In genomic region chr7:157568785-157569584, GRCh38 we compare ENCODE assay signal across 8 cellular contexts.
DNase-seq lines count a peak whose midpoint lies in the region; ATAC-seq and TF ChIP-seq lines count a peak whose summit lies in the region.

No MANE protein-coding gene starts in this region.

- H2AFZ ChIP-seq in trophoblast cell (ENCODE audit: insufficient read depth, low read length, poor library complexity) = no peak overlapping the region

- H4K12ac ChIP-seq in trophoblast cell (ENCODE audit: low read depth, low read length) = no peak overlapping the region

- intact Hi-C loops in Right ventricle myocardium inferior (cut with DNase I) (no loop called here), tibial artery (cut with DNase I; ENCODE audit: low total_unique reads) (no loop called here)

- no peak for TF ChIP-seq CTCF in DOHH2 (IDR thresholded peaks at IDR 0.05; ENCODE audit: low read depth, low read length, poor library complexity, severe bottlenecking)
- TF ChIP-seq CTCF in tibial artery (IDR thresholded peaks at IDR 0.05) = no peak
- no peak for TF ChIP-seq CTCF in endothelial cell (IDR thresholded peaks at IDR 0.05; ENCODE audit: unreplicated experiment)

- H2BK120ac ChIP-seq in trophoblast cell (ENCODE audit: insufficient read depth, low read length, poor library complexity) = no peak overlapping the region

- H3K36me3 Mint-ChIP-seq in endothelial cell (ENCODE audit: low read depth, unreplicated experiment) = peaks cover 16% of the 10 kb centered on the region

- no peak overlapping the region for H4K91ac ChIP-seq in trophoblast cell (ENCODE audit: low read depth, low read length)

- H3K18ac ChIP-seq in trophoblast cell (ENCODE audit: low read length) = no peak overlapping the region

- H3K27ac ChIP-seq in DOHH2 (ENCODE audit: low read depth, low read length) = no peak overlapping the region
- no peak overlapping the region for H3K27ac ChIP-seq in trophoblast cell (ENCODE audit: low read depth, low read length)
- no peak overlapping the region for H3K27ac ChIP-seq in tibial artery

- H3K27me3 Mint-ChIP-seq in endothelial cell (ENCODE audit: unreplicated experiment) = peaks cover 6% of the 10 kb centered on the region

- H2BK12ac ChIP-seq in trophoblast cell (ENCODE audit: low read length) = no peak overlapping the region

- no peak overlapping the region for H4K8ac ChIP-seq in trophoblast cell (ENCODE audit: low read depth, low read length)

- H3F3A ChIP-seq in DOHH2 (ENCODE audit: control insufficient read depth, insufficient read depth) = no peaks in the 10 kb centered on the region

- no peaks in the 10 kb centered on the region for H3K79me1 ChIP-seq in trophoblast cell (ENCODE audit: low read length)

- DNase-seq in NCI-H526 (lab: John Stamatoyannopoulos, UW) (peak; percentile 93 to 95), Right ventricle myocardium inferior (ENCODE audit: missing footprints) (peak; percentile 74), trophoblast cell (no peak), tibial artery (peak in 1 of 2 donors; percentile 38), endothelial cell (ENCODE audit: low spot score) (no peak)
- DNase-seq in activated naive CD4-positive, alpha-beta T cell treated with Interleukin-2 at 50 U/mL for 16 hours = peak; percentile 59

- peaks cover 20% of the 10 kb centered on the region for H3K4me1 ChIP-seq in DOHH2 (ENCODE audit: control insufficient read depth, low read length)
- H3K4me1 ChIP-seq in trophoblast cell (ENCODE audit: control insufficient read depth in 1 of 2, insufficient read depth in 2 of 2, low read length in 2 of 2) = no peaks in the 10 kb centered on the region
- H3K4me1 ChIP-seq in tibial artery = peaks cover 0 to 17% (median 6%) of the 10 kb centered on the region in 4 donors

- ATAC-seq in HG02798 (IDR thresholded peaks at IDR 0.05; ENCODE audit: poor library complexity, unreplicated experiment) = peak; percentile 70
- ATAC-seq in Right ventricle myocardium inferior = peak; percentile 75

- H3K9me3 Mint-ChIP-seq in endothelial cell (ENCODE audit: unreplicated experiment) = peaks cover 66% of the 10 kb centered on the region

- H3K4ac ChIP-seq in trophoblast cell (ENCODE audit: low read depth, low read length) = no peak overlapping the region

- H3K4me3 ChIP-seq in DOHH2 (ENCODE audit: low read length) (peak overlapping the region; percentile 71), trophoblast cell (ENCODE audit: low read depth, low read length) (no peak overlapping the region), tibial artery (peak overlapping the region; percentile 47 to 53)

- no peak overlapping the region for H2BK5ac ChIP-seq in trophoblast cell (ENCODE audit: low read depth, low read length, poor library complexity)

- H3K9me3 ChIP-seq in DOHH2 (ENCODE audit: control insufficient read depth, insufficient read depth, low read length) (peaks cover 7% of the 10 kb centered on the region; the same call in 1 of the 2 replicates), trophoblast cell (ENCODE audit: insufficient read depth, low read depth, low read length) (peaks cover 4% of the 10 kb centered on the region), tibial artery (no peaks in the 10 kb centered on the region)

- no CpG with 5 or more reads among the region's 34 CpGs for WGBS in trophoblast cell (ENCODE audit: extremely low coverage, insufficient coverage, insufficient read length)

- no peaks in the 10 kb centered on the region for H3K79me2 ChIP-seq in DOHH2 (ENCODE audit: control insufficient read depth, low read length)
- no peaks in the 10 kb centered on the region for H3K79me2 ChIP-seq in trophoblast cell (ENCODE audit: control insufficient read depth, insufficient read depth, low read length, poor library complexity)

- no peaks in the 10 kb centered on the region for H3K9me2 ChIP-seq in DOHH2 (replicated peaks; ENCODE audit: control insufficient read depth, low read length)

- H4K20me1 ChIP-seq in DOHH2 (ENCODE audit: control insufficient read depth, insufficient read depth, low read depth, low read length) = no peaks in the 10 kb centered on the region

- no peak overlapping the region for H3K27ac Mint-ChIP-seq in endothelial cell (ENCODE audit: unreplicated experiment)

- no peak overlapping the region for H3K9ac ChIP-seq in trophoblast cell (ENCODE audit: low read length)

- H3K36me3 ChIP-seq in DOHH2 (ENCODE audit: control insufficient read depth, low read length) (no peaks in the 10 kb centered on the region), trophoblast cell (ENCODE audit: control insufficient read depth in 1 of 2, insufficient read depth in 2 of 2, low read length in 2 of 2) (no peaks in the 10 kb centered on the region), tibial artery (no peaks in the 10 kb centered on the region)

- H3K4me2 ChIP-seq in DOHH2 (ENCODE audit: low read length) (peak overlapping the region; percentile 73), trophoblast cell (ENCODE audit: low read length) (peak overlapping the region; percentile 44)

- H3K23ac ChIP-seq in trophoblast cell (ENCODE audit: low read length) = no peak overlapping the region

- no peaks in the 10 kb centered on the region for H3K4me1 Mint-ChIP-seq in endothelial cell (ENCODE audit: unreplicated experiment)

- H2AK5ac ChIP-seq in trophoblast cell (ENCODE audit: low read length) = no peak overlapping the region

- H3K27me3 ChIP-seq in DOHH2 (ENCODE audit: control insufficient read depth, low read length) (no peaks in the 10 kb centered on the region), trophoblast cell (ENCODE audit: insufficient read depth, low read length) (no peaks in the 10 kb centered on the region), tibial artery (peaks cover 0 to 13% of the 10 kb centered on the region in 2 donors)

- no peak overlapping the region for H3K14ac ChIP-seq in trophoblast cell (ENCODE audit: low read length)

- H3K4me3 Mint-ChIP-seq in endothelial cell (ENCODE audit: unreplicated experiment) = no peak overlapping the region

Comparison
In these comparisons a context has a peak if more than half of its experiments do, and no peak if none do; other contexts are left out.
1. DNase-seq: peak in NCI-H526 (2 of 2), activated naive CD4-positive, alpha-beta T cell treated with Interleukin-2 at 50 U/mL for 16 hours (single experiment) and Right ventricle myocardium inferior (single experiment); none in trophoblast cell (0 of 2) and endothelial cell (single experiment).